In genomic region chr18:58671941-58672565, GRCh38 we compare ENCODE assay signal across 8 cellular contexts. TPM values are rescaled to one million over a fixed set of nuclear protein-coding genes. Genes with fewer than 3 reads are reported as not detected.
DNase-seq lines count a peak whose midpoint lies in the region; ATAC-seq and TF ChIP-seq lines count a peak whose summit lies in the region.

No MANE protein-coding gene starts in this region.

- peak overlapping the region; percentile 55 for H3K27ac Mint-ChIP-seq in Calu3 (ENCODE audit: unreplicated experiment)

- intact Hi-C loops in Calu3 (cut with micrococcal nuclease; ENCODE audit: unreplicated experiment): loop anchor here (2.0 to 5.0 kb wide), 3 partner anchors 67 to 145 kb away; no protein-coding TSS in a partner anchor
- intact Hi-C loops in posterior vena cava (cut with DNase I): no loop called here

- no peaks in the 10 kb centered on the region for H3K9me3 Mint-ChIP-seq in Calu3 (ENCODE audit: low read depth, unreplicated experiment)

- peaks cover 64% of the 10 kb centered on the region for H3K4me1 Mint-ChIP-seq in Calu3 (ENCODE audit: low read depth, unreplicated experiment)

- DNase-seq in Calu3 (no peak), LHCN-M2 (ENCODE audit: low read depth) (peak; percentile 29), amniotic epithelial cell (ENCODE audit: low read depth) (peak; percentile 75), skeletal muscle cell (ENCODE audit: low read depth) (no peak), posterior vena cava (ENCODE audit: low spot score) (no peak)

- peaks cover 46% of the 10 kb centered on the region for H3K36me3 Mint-ChIP-seq in Calu3 (ENCODE audit: insufficient read depth, unreplicated experiment)

- H3K27me3 Mint-ChIP-seq in Calu3 (ENCODE audit: unreplicated experiment): no peaks in the 10 kb centered on the region

- peak; percentile 26 for ATAC-seq in GM21390 (IDR thresholded peaks at IDR 0.05; ENCODE audit: unreplicated experiment)
- ATAC-seq in HG03565 (IDR thresholded peaks at IDR 0.05; ENCODE audit: unreplicated experiment): no peak

- no peak for TF ChIP-seq CTCF in Calu3 (IDR thresholded peaks at IDR 0.05; ENCODE audit: unreplicated experiment)

- CTCF ChIA-PET in Calu3 (lab: Charles Lee): interaction anchor here (0.7 to 1.5 kb wide), 7 partner anchors 10 to 621 kb away, joined by 3 to 6 read pairs (median 5); no protein-coding TSS in a partner anchor

- BruUV-seq in Calu3 (replicated peaks; lab: Mats Ljungman, UMichigan): no TSS peak

- H3K4me3 ChIP-seq in iPS-11a (ENCODE audit: low read depth, low read length) (peak overlapping the region; percentile 69), skeletal muscle cell (ENCODE audit: low read depth, low read length) (peak overlapping the region; percentile 61)

- peak overlapping the region; percentile 91 for H3K4me3 Mint-ChIP-seq in Calu3 (ENCODE audit: low read depth, unreplicated experiment)

RNA-seq across cellular contexts. Expression of gene MALT1, which starts 0.8 kb away (rescaled TPM):
- total RNA-seq in Calu3 (2022): 28.1 and 37.6 TPM in 2 replicates
- 19.5 and 20.5 TPM in 2 replicates for total RNA-seq in LHCN-M2 (2014; rRNA removed)
- polyA plus RNA-seq in LHCN-M2 (2012): 5.4 TPM
- 10 to 100 TPM; 12.8 to 19.1 TPM for total RNA-seq in posterior vena cava

RNA-seq across cellular contexts. Expression of gene ALPK2, which starts 43.2 kb away (rescaled TPM):
- not detected in 2 replicates for total RNA-seq in Calu3 (2022)
- total RNA-seq in LHCN-M2 (2014; rRNA removed): 12.1 and 16.8 TPM in 2 replicates
- polyA plus RNA-seq in LHCN-M2 (2012): 26.0 TPM
- not detected for total RNA-seq in posterior vena cava

Comparison
In these comparisons a context has a peak if more than half of its experiments do, and no peak if none do; other contexts are left out.
1. DNase-seq: peak in LHCN-M2 (single experiment) and amniotic epithelial cell (single experiment); none in Calu3 (single experiment), skeletal muscle cell (single experiment) and posterior vena cava (single experiment).
2. RNA of gene ALPK2, which starts 43.2 kb away (total RNA-seq): 12.1 to 16.8 TPM in LHCN-M2; not detected in posterior vena cava and not detected in Calu3; every median in the first group is over 10 times any median in the second.